ENCODE assay signal across 21 cellular contexts in genomic region chr13:86986448-86986847, GRCh38.
A peak's percentile ranks its signal among the peaks of the same experiment; 100 is the strongest.
DNase-seq lines count a peak whose midpoint lies in the region; ATAC-seq and TF ChIP-seq lines count a peak whose summit lies in the region.
"Had no signal": no experiment of that assay in that cellular context is flagged by ENCODE, and none has a peak within 500 bp of the region (broad histone marks: within the 10 kb centered on the region; RNA-seq: fewer than 3 reads in every experiment).

No MANE protein-coding gene starts in this region.

- H2BK15ac ChIP-seq in H9 (ENCODE audit: low read depth, low read length): no peak overlapping the region

- no peak overlapping the region for H2BK120ac ChIP-seq in H9 (ENCODE audit: low read depth, low read length, poor library complexity, severe bottlenecking)

- H3K9me3 ChIP-seq in H9 (ENCODE audit: control insufficient read depth, low read depth, low read length) (no peaks in the 10 kb centered on the region), endodermal cell (ENCODE audit: control insufficient read depth, low read length) (no peaks in the 10 kb centered on the region)
- H3K9me3 ChIP-seq: body of pancreas, neutrophil, thoracic aorta had no signal

- H4K8ac ChIP-seq in H9 (replicated peaks; ENCODE audit: insufficient read length, low read depth, low read length): no peak overlapping the region

- H3K4ac ChIP-seq in H9 (ENCODE audit: low read depth, low read length): no peak overlapping the region

- H4K20me1 ChIP-seq in H9 (ENCODE audit: control insufficient read depth, insufficient read depth, insufficient read length): no peaks in the 10 kb centered on the region

- H2AFZ ChIP-seq in H9 (ENCODE audit: low read length): peak overlapping the region; percentile 10

- DNase-seq in H9 (no peak), NCI-H510A (lab: John Stamatoyannopoulos, UW) (peak; percentile 48), endodermal cell (no peak), non-pigmented ciliary epithelial cell (ENCODE audit: low read depth) (peak; percentile 3)
- no peak for DNase-seq in activated T-cell treated with anti-CD3 and anti-CD28 coated beads, Interleukin-2, amount 50 U/mL, for 1 hour
- DNase-seq in activated T-helper 1 cell treated with anti-CD3 and anti-CD28 coated beads, Interleukin-12 subunit alpha, Interleukin-12 subunit beta, Interleukin-2, Interleukin-4 antibody, amounts not matched to agents 30 ng/mL and 10 ng/mL and 1 ng/mL, durations not matched to agents 14 hours and 24 hours and 36 hours (ENCODE audit: low spot score): no peak
- DNase-seq: activated CD4-positive, CD25-positive, alpha-beta regulatory T cell treated with anti-CD3 and anti-CD28 coated beads, Interleukin-2, amount 50 U/mL, for 72 hours; activated CD8-positive, alpha-beta memory T cell treated with anti-CD3 and anti-CD28 coated beads, Interleukin-2, amount 10 ng/mL, durations not matched to agents 7 days and 5 days; activated gamma-delta T cell treated with Interleukin-2 at 50 U/mL for 16 hours; AML-193; body of pancreas; cortex of kidney; HCEC 1CT; MM.1S; NCI-H2171 treated with DMSO at 0.1 percent for 48 hours; SIG-M5 had no signal

- H3K36me3 ChIP-seq in endodermal cell (ENCODE audit: control insufficient read depth, insufficient read depth, low read length): no peaks in the 10 kb centered on the region
- H3K36me3 ChIP-seq: neutrophil, thoracic aorta had no signal

- intact Hi-C loops in activated T-helper 1 cell treated with anti-CD3 and anti-CD28 coated beads, Interleukin-12 subunit alpha, Interleukin-12 subunit beta, Interleukin-2, Interleukin-4 antibody, amounts not matched to agents 30 ng/mL and 10 ng/mL and 1 ng/mL, durations not matched to agents 14 hours and 24 hours and 36 hours (cut with micrococcal nuclease): no loop called here

- H3K36me3 Mint-ChIP-seq in H9 (ENCODE audit: insufficient read depth in 1 of 3, low read depth in 3 of 3): no peaks in the 10 kb centered on the region
- H3K36me3 Mint-ChIP-seq in endodermal cell (ENCODE audit: low read depth): no peaks in the 10 kb centered on the region
- H3K36me3 Mint-ChIP-seq in activated T-helper 1 cell treated with anti-CD3 and anti-CD28 coated beads, Interleukin-12 subunit alpha, Interleukin-12 subunit beta, Interleukin-2, Interleukin-4 antibody, amounts not matched to agents 30 ng/mL and 10 ng/mL and 1 ng/mL, durations not matched to agents 14 hours and 24 hours and 36 hours (ENCODE audit: low read depth): no peaks in the 10 kb centered on the region
- H3K36me3 Mint-ChIP-seq: activated CD8-positive, alpha-beta memory T cell treated with anti-CD3 and anti-CD28 coated beads, Interleukin-2, amount 10 ng/mL, durations not matched to agents 7 days and 5 days had no signal

- H2BK5ac ChIP-seq in H9 (ENCODE audit: insufficient read length, low read length): no peak overlapping the region

- no peak overlapping the region for H2BK20ac ChIP-seq in H9 (ENCODE audit: low read depth, low read length, poor library complexity, severe bottlenecking)

- no peak overlapping the region for H3K4me2 ChIP-seq in H9 (ENCODE audit: insufficient read depth, insufficient read length, low read length)

- H3K9me3 Mint-ChIP-seq in H9 (no peaks in the 10 kb centered on the region), endodermal cell (no peaks in the 10 kb centered on the region)
- no peaks in the 10 kb centered on the region for H3K9me3 Mint-ChIP-seq in activated T-helper 1 cell treated with anti-CD3 and anti-CD28 coated beads, Interleukin-12 subunit alpha, Interleukin-12 subunit beta, Interleukin-2, Interleukin-4 antibody, amounts not matched to agents 30 ng/mL and 10 ng/mL and 1 ng/mL, durations not matched to agents 14 hours and 24 hours and 36 hours

- H3K14ac ChIP-seq in H9 (ENCODE audit: insufficient read depth, low read length): no peak overlapping the region

- H3T11ph ChIP-seq in H9 (ENCODE audit: low read length): no peak overlapping the region

- H3K27me3 Mint-ChIP-seq in H9 (ENCODE audit: low read depth) (no peaks in the 10 kb centered on the region), endodermal cell (ENCODE audit: insufficient read depth) (no peaks in the 10 kb centered on the region)
- no peaks in the 10 kb centered on the region for H3K27me3 Mint-ChIP-seq in activated T-helper 1 cell treated with anti-CD3 and anti-CD28 coated beads, Interleukin-12 subunit alpha, Interleukin-12 subunit beta, Interleukin-2, Interleukin-4 antibody, amounts not matched to agents 30 ng/mL and 10 ng/mL and 1 ng/mL, durations not matched to agents 14 hours and 24 hours and 36 hours (ENCODE audit: insufficient read depth)
- H3K27me3 Mint-ChIP-seq: activated CD8-positive, alpha-beta memory T cell treated with anti-CD3 and anti-CD28 coated beads, Interleukin-2, amount 10 ng/mL, durations not matched to agents 7 days and 5 days had no signal

- H3K79me2 ChIP-seq in H9 (ENCODE audit: insufficient read depth, low read length): no peaks in the 10 kb centered on the region

- no peaks in the 10 kb centered on the region for H3K79me1 ChIP-seq in H9 (ENCODE audit: insufficient read depth, low read depth, low read length, poor library complexity, severe bottlenecking)

- H3K23ac ChIP-seq in H9 (ENCODE audit: insufficient read length, low read depth, low read length): no peak overlapping the region

- H3K27ac Mint-ChIP-seq in H9 (no peak overlapping the region), endodermal cell (peak overlapping the region; percentile 45)
- H3K27ac Mint-ChIP-seq in activated T-helper 1 cell treated with anti-CD3 and anti-CD28 coated beads, Interleukin-12 subunit alpha, Interleukin-12 subunit beta, Interleukin-2, Interleukin-4 antibody, amounts not matched to agents 30 ng/mL and 10 ng/mL and 1 ng/mL, durations not matched to agents 14 hours and 24 hours and 36 hours: no peak overlapping the region
- H3K27ac Mint-ChIP-seq: activated CD8-positive, alpha-beta memory T cell treated with anti-CD3 and anti-CD28 coated beads, Interleukin-2, amount 10 ng/mL, durations not matched to agents 7 days and 5 days had no signal

- no peak overlapping the region for H3K9ac ChIP-seq in H9 (ENCODE audit: extremely low read depth, insufficient read length, low read length)
- H3K9ac ChIP-seq in endodermal cell (ENCODE audit: extremely low read depth, low read length, poor library complexity, severe bottlenecking): no peak overlapping the region

- H3K27ac ChIP-seq in H9 (ENCODE audit: insufficient read length, low read depth, low read length): no peak overlapping the region
- H3K27ac ChIP-seq in endodermal cell (ENCODE audit: low read depth, low read length): no peak overlapping the region
- H3K27ac ChIP-seq: body of pancreas, epithelial cell of prostate, neutrophil, thoracic aorta had no signal

- H3K4me3 Mint-ChIP-seq in H9: no peak overlapping the region
- H3K4me3 Mint-ChIP-seq in endodermal cell: no peak overlapping the region
- H3K4me3 Mint-ChIP-seq in activated T-helper 1 cell treated with anti-CD3 and anti-CD28 coated beads, Interleukin-12 subunit alpha, Interleukin-12 subunit beta, Interleukin-2, Interleukin-4 antibody, amounts not matched to agents 30 ng/mL and 10 ng/mL and 1 ng/mL, durations not matched to agents 14 hours and 24 hours and 36 hours: no peak overlapping the region
- H3K4me3 Mint-ChIP-seq: activated CD8-positive, alpha-beta memory T cell treated with anti-CD3 and anti-CD28 coated beads, Interleukin-2, amount 10 ng/mL, durations not matched to agents 7 days and 5 days had no signal

- no peak overlapping the region for H4K5ac ChIP-seq in H9 (ENCODE audit: insufficient read length, low read depth, low read length)

- no peaks in the 10 kb centered on the region for H3K27me3 ChIP-seq in H9 (ENCODE audit: insufficient read depth, low read length)
- H3K27me3 ChIP-seq in endodermal cell (ENCODE audit: control insufficient read depth, insufficient read depth, low read length, poor library complexity, severe bottlenecking): no peaks in the 10 kb centered on the region
- H3K27me3 ChIP-seq: body of pancreas, neutrophil had no signal

- TF ChIP-seq CTCF in H9 (conservative IDR thresholded peaks at IDR 0.05): no peak
- no peak for TF ChIP-seq CTCF in endodermal cell (conservative IDR thresholded peaks at IDR 0.05)

- no peak overlapping the region for H4K91ac ChIP-seq in H9 (ENCODE audit: insufficient read length, low read depth, low read length)

- H3K4me3 ChIP-seq in endodermal cell (ENCODE audit: low read length): no peak overlapping the region
- H3K4me3 ChIP-seq: body of pancreas, thoracic aorta had no signal

- no peak for ATAC-seq in activated CD4-positive, CD25-positive, alpha-beta regulatory T cell treated with anti-CD3 and anti-CD28 coated beads, Interleukin-2, amount 50 U/mL, for 24 hours
- no peak for ATAC-seq in HG03280 (IDR thresholded peaks at IDR 0.05; ENCODE audit: unreplicated experiment)
- ATAC-seq: activated CD8-positive, alpha-beta memory T cell treated with anti-CD3 and anti-CD28 coated beads, Interleukin-2, amount 10 ng/mL, durations not matched to agents 7 days and 5 days; body of pancreas had no signal

- WGBS in H9 (ENCODE audit: extremely low coverage, insufficient read length, low lambda C conversion rate): no CpG with 5 or more reads among the region's 4 CpGs
- WGBS in endodermal cell (ENCODE audit: insufficient coverage in 1 of 2, insufficient read length in 1 of 2), 2 experiments: 63% methylated on average over 4 of the region's 4 CpGs; no CpG with 5 or more reads in 1 of the 2 experiments

- no peak overlapping the region for H2BK12ac ChIP-seq in H9 (ENCODE audit: insufficient read length, low read depth, low read length)

- no peak overlapping the region for H3K18ac ChIP-seq in H9 (ENCODE audit: insufficient read length, low read depth, low read length)

- H2AK5ac ChIP-seq in H9 (ENCODE audit: insufficient read length, low read length): no peak overlapping the region

- H3K4me1 Mint-ChIP-seq in H9: peaks cover 0 to 3% of the 10 kb centered on the region in 2 experiments; a peak in 1 of 4 replicates
- H3K4me1 Mint-ChIP-seq in endodermal cell: peaks cover 4% of the 10 kb centered on the region
- H3K4me1 Mint-ChIP-seq in activated T-helper 1 cell treated with anti-CD3 and anti-CD28 coated beads, Interleukin-12 subunit alpha, Interleukin-12 subunit beta, Interleukin-2, Interleukin-4 antibody, amounts not matched to agents 30 ng/mL and 10 ng/mL and 1 ng/mL, durations not matched to agents 14 hours and 24 hours and 36 hours (ENCODE audit: low read depth): no peaks in the 10 kb centered on the region
- H3K4me1 Mint-ChIP-seq: activated CD8-positive, alpha-beta memory T cell treated with anti-CD3 and anti-CD28 coated beads, Interleukin-2, amount 10 ng/mL, durations not matched to agents 7 days and 5 days had no signal

- no peaks in the 10 kb centered on the region for H3K23me2 ChIP-seq in H9 (ENCODE audit: insufficient read length, low read depth, low read length, poor library complexity, severe bottlenecking)

- H3K4me1 ChIP-seq in H9 (ENCODE audit: insufficient read depth, low read length): no peaks in the 10 kb centered on the region
- no peaks in the 10 kb centered on the region for H3K4me1 ChIP-seq in endodermal cell (ENCODE audit: control insufficient read depth, insufficient read depth, low read length)
- H3K4me1 ChIP-seq: body of pancreas had no signal

- no peak overlapping the region for H3K56ac ChIP-seq in H9 (ENCODE audit: insufficient read length, low read depth, low read length)

Comparison
In these comparisons a context has a peak if more than half of its experiments do, and no peak if none do; other contexts are left out.
1. DNase-seq: peak in NCI-H510A (single experiment) and non-pigmented ciliary epithelial cell (single experiment); none in H9 (single experiment), endodermal cell (single experiment), activated T-cell treated with anti-CD3 and anti-CD28 coated beads, Interleukin-2, amount 50 U/mL, for 1 hour (single experiment) and activated T-helper 1 cell treated with anti-CD3 and anti-CD28 coated beads, Interleukin-12 subunit alpha, Interleukin-12 subunit beta, Interleukin-2, Interleukin-4 antibody, amounts not matched to agents 30 ng/mL and 10 ng/mL and 1 ng/mL, durations not matched to agents 14 hours and 24 hours and 36 hours (single experiment).